Comparison of ENCODE assay signal across 29 cellular contexts in genomic region chr15:88152672-88153071, GRCh38.
DNase-seq lines count a peak whose midpoint lies in the region; ATAC-seq and TF ChIP-seq lines count a peak whose summit lies in the region.
"Had no signal": no experiment of that assay in that cellular context is flagged by ENCODE, and none has a peak within 500 bp of the region (broad histone marks: within the 10 kb centered on the region; RNA-seq: fewer than 3 reads in every experiment).

No MANE protein-coding gene starts in this region.

- no peaks in the 10 kb centered on the region for H3K9me2 ChIP-seq in SK-N-SH

- ATAC-seq in SK-N-SH treated with all-trans-retinoic acid at 6 μM for 48 hours: no peak
- ATAC-seq: A549; CD8-positive, alpha-beta T cell had no signal

- no peaks in the 10 kb centered on the region for H4K20me1 ChIP-seq in SK-N-SH (ENCODE audit: insufficient read depth)
- H4K20me1 ChIP-seq: BLaER1; BLaER1 treated with 17β-estradiol and CSF1 and Interleukin-3, amounts not matched to agents 10 nM and 100 nM had no signal

- no peaks in the 10 kb centered on the region for H3K9me3 ChIP-seq in SK-N-SH
- H3K9me3 ChIP-seq: A549; BE2C; BLaER1; BLaER1 treated with 17β-estradiol and CSF1 and Interleukin-3, amounts not matched to agents 10 nM and 100 nM; Caco-2 had no signal

- H3K27ac ChIP-seq in SK-N-SH (ENCODE audit: low read depth in 2 of 2, low read length in 1 of 2): no peak overlapping the region
- H3K27ac ChIP-seq: 22Rv1; A549; BLaER1; BLaER1 treated with 17β-estradiol and CSF1 and Interleukin-3, amounts not matched to agents 10 nM and 100 nM; C4-2B had no signal

- peak; percentile 50 for DNase-seq in SK-N-SH
- DNase-seq in SK-N-DZ (ENCODE audit: low spot score): peak; percentile 76
- no peak for DNase-seq in stimulated activated CD4-positive, alpha-beta T cell treated with anti-CD3 and anti-CD28 coated beads, Interleukin-4, amount 100 ng/mL, for 4 hours
- DNase-seq: 8988T; ACHN; AML-193; BE2C; C1 segment of cervical spinal cord; Caco-2; Calu3; CD4-positive, alpha-beta memory T cell; CD4-positive, alpha-beta T cell; CD4-positive, CD25-positive, alpha-beta regulatory T cell; CD8-positive, alpha-beta memory T cell; CD8-positive, alpha-beta T cell; COR-L47; DMS 273 treated with DMSO at 0.1 percent for 48 hours; DMS153; DMS53; DMS79; DMS79 treated with DMSO at 0.1 percent for 48 hours; DND-41; EL had no signal

- POLR2A ChIA-PET in SK-N-SH (lab: Yijun Ruan, JAX): no interaction called here

- 0 out of 2 replicates have a peak, but pooled peaks have one; percentile 10 for TF ChIP-seq RAD21 in SK-N-SH (IDR thresholded peaks at IDR 0.05; ENCODE audit: low read length)

- H2AFZ ChIP-seq in SK-N-SH (ENCODE audit: low read depth): no peak overlapping the region

- 0% methylated on average over 3 of the region's 3 CpGs for WGBS in SK-N-SH (ENCODE audit: low lambda C conversion rate)

- peak in 1 of 2 experiments; percentile 35; a peak in 1 of 4 replicates for TF ChIP-seq EP300 in SK-N-SH (IDR thresholded peaks at IDR 0.05; ENCODE audit: borderline replicate concordance in 1 of 2, low read depth in 1 of 2, low read length in 1 of 2)

- H3K4me3 ChIP-seq in SK-N-SH (ENCODE audit: low read depth in 2 of 2, low read length in 1 of 2): no peak overlapping the region
- H3K4me3 ChIP-seq: A549; BLaER1; BLaER1 treated with 17β-estradiol and CSF1 and Interleukin-3, amounts not matched to agents 10 nM and 100 nM had no signal

- TF ChIP-seq CTCF in SK-N-SH (IDR thresholded peaks at IDR 0.05): no peak

- no peak overlapping the region for H3K9ac ChIP-seq in SK-N-SH
- H3K9ac ChIP-seq: BLaER1; BLaER1 treated with 17β-estradiol and CSF1 and Interleukin-3, amounts not matched to agents 10 nM and 100 nM had no signal

- no peaks in the 10 kb centered on the region for H3F3A ChIP-seq in SK-N-SH (replicated peaks; ENCODE audit: insufficient read depth)

- no peaks in the 10 kb centered on the region for H3K36me3 ChIP-seq in SK-N-SH (replicated peaks in 1 of 2; ENCODE audit: control insufficient read depth in 1 of 2, insufficient read depth in 2 of 2, low read length in 1 of 2)
- H3K36me3 ChIP-seq: BE2C; BLaER1; BLaER1 treated with 17β-estradiol and CSF1 and Interleukin-3, amounts not matched to agents 10 nM and 100 nM had no signal

- no peaks in the 10 kb centered on the region for H3K27me3 ChIP-seq in SK-N-SH (ENCODE audit: insufficient read depth)
- H3K27me3 ChIP-seq: BE2C; BLaER1; BLaER1 treated with 17β-estradiol and CSF1 and Interleukin-3, amounts not matched to agents 10 nM and 100 nM had no signal

- H3K4me1 ChIP-seq in SK-N-SH (ENCODE audit: control insufficient read depth in 1 of 2, insufficient read depth in 2 of 2, low read depth in 1 of 2, low read length in 1 of 2): peaks cover 0 to 16% of the 10 kb centered on the region in 2 experiments; a peak in 1 of 4 replicates
- H3K4me1 ChIP-seq: A549; BLaER1; BLaER1 treated with 17β-estradiol and CSF1 and Interleukin-3, amounts not matched to agents 10 nM and 100 nM; Caco-2 had no signal

- H3K79me2 ChIP-seq in SK-N-SH (ENCODE audit: insufficient read depth): no peaks in the 10 kb centered on the region

- CTCF ChIA-PET in SK-N-SH (lab: Yijun Ruan, JAX): no interaction called here

- no peak overlapping the region for H3K4me2 ChIP-seq in SK-N-SH
- H3K4me2 ChIP-seq: A549; BLaER1; BLaER1 treated with 17β-estradiol and CSF1 and Interleukin-3, amounts not matched to agents 10 nM and 100 nM had no signal

TF ChIP-seq in SK-N-SH, 30 proteins besides CTCF, POLR2A, EP300 and RAD21:
- TF ChIP-seq RFX5 (IDR thresholded peaks at IDR 0.05; ENCODE audit: low read length) (no peak), GATA2 (CRISPR knock-in tag; IDR thresholded peaks at IDR 0.05) (peak; percentile 86)

TF ChIP-seq in SK-N-SH treated with all-trans-retinoic acid at 6 μM for 48 hours, 23 proteins besides CTCF, POLR2A, EP300 and RAD21:
- TF ChIP-seq ISL1 (CRISPR knock-in tag; IDR thresholded peaks at IDR 0.05) (no peak), ZFP3 (CRISPR knock-in tag; IDR thresholded peaks at IDR 0.05) (no peak), TSHZ2 (CRISPR knock-in tag; IDR thresholded peaks at IDR 0.05) (no peak), TOX (CRISPR knock-in tag; IDR thresholded peaks at IDR 0.05; ENCODE audit: borderline replicate concordance) (no peak), CSDC2 (CRISPR knock-in tag; IDR thresholded peaks at IDR 0.05) (no peak), ARNTL (CRISPR knock-in tag; IDR thresholded peaks at IDR 0.05; ENCODE audit: borderline replicate concordance, low read depth) (no peak)

Comparison
In these comparisons a context has a peak if more than half of its experiments do, and no peak if none do; other contexts are left out.
1. DNase-seq: peak in SK-N-SH (single experiment) and SK-N-DZ (single experiment); none in stimulated activated CD4-positive, alpha-beta T cell treated with anti-CD3 and anti-CD28 coated beads, Interleukin-4, amount 100 ng/mL, for 4 hours (0 of 2).